Comparison of ENCODE assay signal across 8 cellular contexts in genomic region chr2:149038442-149039212, GRCh38. TPM values are rescaled to one million over a fixed set of nuclear protein-coding genes. Genes with fewer than 3 reads are reported as not detected.
A peak's percentile ranks its signal among the peaks of the same experiment; 100 is the strongest.
DNase-seq lines count a peak whose midpoint lies in the region; ATAC-seq and TF ChIP-seq lines count a peak whose summit lies in the region.

A gene with protein sequence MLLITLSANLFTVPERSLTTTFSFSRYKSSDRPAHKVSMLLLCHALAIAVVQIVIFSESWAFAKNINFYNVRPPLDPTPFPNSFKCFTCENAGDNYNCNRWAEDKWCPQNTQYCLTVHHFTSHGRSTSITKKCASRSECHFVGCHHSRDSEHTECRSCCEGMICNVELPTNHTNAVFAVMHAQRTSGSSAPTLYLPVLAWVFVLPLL (plus strand): TSS chr2:149038699. CDS start chr2:149130949, 92,250 bp downstream.

- H3K4me1 ChIP-seq in esophagus squamous epithelium, result peaks cover 0 to 21% (median 9%) of the 10 kb centered on the region in 3 donors

- H3K36me3 ChIP-seq in esophagus squamous epithelium, result no peaks in the 10 kb centered on the region

- peak within 1 kb of the TSS; percentile 34 for H3K4me3 ChIP-seq in AG04450 (ENCODE audit: low read depth, low read length)
- H3K4me3 ChIP-seq in esophagus squamous epithelium, result peak within 1 kb of the TSS; percentile 45 to 69 (median 56)
- peak within 1 kb of the TSS; percentile 72 for H3K4me3 ChIP-seq in retinal pigment epithelial cell (ENCODE audit: low read length)

- no peak for TF ChIP-seq POLR2A in esophagus squamous epithelium (IDR thresholded peaks at IDR 0.05)

- no peak for TF ChIP-seq CTCF in AG04450 (IDR thresholded peaks at IDR 0.05; ENCODE audit: low read depth, low read length)
- TF ChIP-seq CTCF in esophagus squamous epithelium (IDR thresholded peaks at IDR 0.05), result peak in 2 of 6 experiments; percentile 8 to 28
- peak; percentile 1 for TF ChIP-seq CTCF in retinal pigment epithelial cell (conservative IDR thresholded peaks at IDR 0.05; ENCODE audit: low read depth, low read length)

- no peak for DNase-seq in AG04450 (ENCODE audit: low read depth, low spot score)
- peak; percentile 82 for DNase-seq in NCI-H748 (lab: John Stamatoyannopoulos, UW; ENCODE audit: unreplicated experiment)
- DNase-seq in esophagus squamous epithelium (lab: John Stamatoyannopoulos, UW), result no peak
- no peak for DNase-seq in retinal pigment epithelial cell (ENCODE audit: low read depth)
- no peak for DNase-seq in Kasumi-1 (lab: John Stamatoyannopoulos, UW)
- DNase-seq in stimulated activated CD4-positive, alpha-beta T cell treated with anti-CD3 and anti-CD28 coated beads, Interleukin-12 subunit alpha, Interleukin-12 subunit beta, amount 100 ng/mL, for 4 hours, result no peak

- H3K27me3 ChIP-seq in AG04450 (ENCODE audit: control insufficient read depth, insufficient read depth, low read length) (peaks cover 26% of the 10 kb centered on the region), esophagus squamous epithelium (peaks cover 0 to 39% (median 0%) of the 10 kb centered on the region in 4 donors)

- H3K9me3 ChIP-seq in AG04450 (ENCODE audit: control insufficient read depth, insufficient read depth, low read length) (no peaks in the 10 kb centered on the region), esophagus squamous epithelium (no peaks in the 10 kb centered on the region)

- POLR2A ChIA-PET in AG04450 (lab: Yijun Ruan, JAX), result interaction anchor here (0.6 kb wide), 1 partner anchor 312 kb away, joined by 6 read pairs; no protein-coding TSS in a partner anchor

- WGBS in esophagus squamous epithelium, 2 donors, result 0% methylated on average over 7 of the region's 85 CpGs; no CpG with 5 or more reads in 1 of the 2 donors

- peak; percentile 75 for ATAC-seq in GM18498 (IDR thresholded peaks at IDR 0.05; ENCODE audit: unreplicated experiment)
- peak; percentile 71 for ATAC-seq in HG02885 (IDR thresholded peaks at IDR 0.05; ENCODE audit: poor library complexity, unreplicated experiment)

- CTCF ChIA-PET in AG04450 (lab: Charles Lee), result interaction anchor here (0.9 to 1.2 kb wide), 4 partner anchors 22 to 523 kb away, joined by 3 to 6 read pairs (median 4); no protein-coding TSS in a partner anchor

- H3K27ac ChIP-seq in AG04450 (ENCODE audit: low read depth, low read length) (no peak within 1 kb of the TSS), esophagus squamous epithelium (peak within 1 kb of the TSS in 3 of 4 donors; percentile 23 to 64 (median 58))

- intact Hi-C loops in esophagus squamous epithelium (cut with DNase I), result no loop called here

RNA-seq across cellular contexts. Expression of the gene that starts here (rescaled TPM):
- 0.21 and 0.26 TPM in 2 replicates for polyA plus RNA-seq in AG04450 (2011; rRNA removed)
- polyA minus RNA-seq in AG04450 (2011; rRNA and poly(A)+ RNA removed), result 0.22 TPM in 1 of 2 replicates, not detected in the other
- 1 to 10 TPM; 3.1 to 9.2 (median 7.6) TPM for total RNA-seq in esophagus squamous epithelium
